ENCODE assay signal across 8 cellular contexts in the genomic region with DNA sequence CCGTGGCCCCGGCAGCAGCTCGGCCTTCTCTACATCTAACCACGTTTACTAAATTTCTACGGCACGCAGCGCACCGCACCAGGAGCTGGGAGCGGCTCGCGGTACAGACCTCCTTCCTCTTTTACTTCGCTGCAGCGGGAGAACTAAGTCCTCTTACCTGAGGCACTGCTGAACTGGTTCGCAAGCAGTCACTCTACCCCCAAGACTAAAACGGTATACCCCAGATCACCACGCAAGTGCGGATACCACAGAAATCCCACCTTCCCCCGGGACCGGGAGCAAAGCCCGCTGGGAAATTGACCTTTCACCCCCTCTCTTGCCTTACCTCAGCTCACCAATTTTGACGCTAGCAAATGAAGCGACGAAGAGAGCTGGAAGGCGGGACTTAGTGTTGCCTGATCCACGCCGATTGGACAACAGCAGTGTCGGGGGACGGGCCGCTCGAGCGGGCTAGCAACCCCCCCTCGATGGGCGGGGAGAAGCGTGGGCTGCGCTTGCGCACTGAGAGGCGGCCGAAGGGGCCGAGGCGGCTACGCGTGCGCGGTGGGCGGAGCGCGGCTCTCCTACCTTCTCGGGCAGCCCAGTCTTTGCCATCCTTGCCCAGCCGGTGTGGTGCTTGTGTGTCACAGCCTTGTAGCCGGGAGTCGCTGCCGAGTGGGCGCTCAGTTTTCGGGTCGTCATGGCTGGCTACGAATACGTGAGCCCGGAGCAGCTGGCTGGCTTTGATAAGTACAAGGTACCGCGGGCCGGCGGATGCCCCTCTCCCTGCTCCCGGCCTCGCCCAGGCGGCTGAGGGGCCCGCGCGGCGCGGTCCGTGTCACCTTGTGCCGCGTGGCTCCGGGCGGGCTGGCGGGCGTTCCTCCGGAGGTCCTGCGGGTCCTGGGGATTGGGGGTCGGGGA. TPM values are rescaled to one million over a fixed set of nuclear protein-coding genes. Genes with fewer than 3 reads are reported as not detected.
DNase-seq lines count a peak whose midpoint lies in the region; ATAC-seq and TF ChIP-seq lines count a peak whose summit lies in the region.

A gene with protein sequence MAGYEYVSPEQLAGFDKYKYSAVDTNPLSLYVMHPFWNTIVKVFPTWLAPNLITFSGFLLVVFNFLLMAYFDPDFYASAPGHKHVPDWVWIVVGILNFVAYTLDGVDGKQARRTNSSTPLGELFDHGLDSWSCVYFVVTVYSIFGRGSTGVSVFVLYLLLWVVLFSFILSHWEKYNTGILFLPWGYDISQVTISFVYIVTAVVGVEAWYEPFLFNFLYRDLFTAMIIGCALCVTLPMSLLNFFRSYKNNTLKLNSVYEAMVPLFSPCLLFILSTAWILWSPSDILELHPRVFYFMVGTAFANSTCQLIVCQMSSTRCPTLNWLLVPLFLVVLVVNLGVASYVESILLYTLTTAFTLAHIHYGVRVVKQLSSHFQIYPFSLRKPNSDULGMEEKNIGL (plus strand): TSS at position 590 of the 900 bp plus-strand sequence. CDS start 90 bp downstream, at position 680.

- CTCF ChIA-PET in Panc1 (lab: Charles Lee) = no interaction called here

- H3K9me3 ChIP-seq in Panc1 (ENCODE audit: control insufficient read depth, insufficient read depth, low read depth, low read length) (no peaks in the 10 kb centered on the region), esophagus (ENCODE audit: control insufficient read depth in 2 of 2, insufficient read depth in 1 of 2, low read depth in 1 of 2, low read length in 1 of 2) (no peaks in the 10 kb centered on the region), mucosa of stomach (ENCODE audit: control insufficient read depth, low read length) (no peaks in the 10 kb centered on the region)

- H3K4me3 ChIP-seq in Panc1 (ENCODE audit: low read depth in 2 of 2, low read length in 2 of 2) = peak within 1 kb of the TSS; percentile 83 to 98
- peak within 1 kb of the TSS; percentile 87 to 89 for H3K4me3 ChIP-seq in esophagus (ENCODE audit: low read depth in 1 of 2, low read length in 2 of 2)
- H3K4me3 ChIP-seq in mucosa of stomach (ENCODE audit: low read length) = peak within 1 kb of the TSS; percentile 95

- BruUV-seq in Panc1 (replicated peaks; lab: Mats Ljungman, UMichigan) = no TSS peak

- H3K27me3 ChIP-seq in Panc1 (ENCODE audit: control insufficient read depth, insufficient read depth, low read length) (no peaks in the 10 kb centered on the region), esophagus (ENCODE audit: control insufficient read depth in 1 of 2, insufficient read depth in 2 of 2, low read length in 2 of 2) (no peaks in the 10 kb centered on the region), mucosa of stomach (ENCODE audit: control insufficient read depth, insufficient read depth, low read length) (no peaks in the 10 kb centered on the region)

- H3K27ac ChIP-seq in Panc1 (ENCODE audit: low read length) = peak within 1 kb of the TSS; percentile 97
- peak within 1 kb of the TSS; percentile 95 to 97 for H3K27ac ChIP-seq in esophagus (ENCODE audit: low read depth in 2 of 2, low read length in 1 of 2)

- POLR2A ChIA-PET in Panc1 (lab: Charles Lee) = interaction anchor here (0.5 to 0.6 kb wide), 3 partner anchors 83 to 484 kb away, joined by 3 to 5 read pairs (median 3); no protein-coding TSS in a partner anchor

- H3K4me3 Mint-ChIP-seq in activated T-cell treated with anti-CD3 and anti-CD28 coated beads, Interleukin-2, amount 50 U/mL, for 4 hours = peak within 1 kb of the TSS; percentile 98

- H3K36me3 Mint-ChIP-seq in activated T-cell treated with anti-CD3 and anti-CD28 coated beads, Interleukin-2, amount 50 U/mL, for 4 hours (ENCODE audit: insufficient read depth) = peaks cover 6% of the 10 kb centered on the region

- peaks cover 3% of the 10 kb centered on the region; the same call in 1 of the 2 replicates for H3K36me3 ChIP-seq in Panc1 (ENCODE audit: control insufficient read depth, insufficient read depth, low read length)
- no peaks in the 10 kb centered on the region for H3K36me3 ChIP-seq in esophagus (ENCODE audit: control insufficient read depth in 2 of 2, insufficient read depth in 2 of 2, low read length in 1 of 2)
- H3K36me3 ChIP-seq in mucosa of stomach (ENCODE audit: control insufficient read depth, insufficient read depth, low read length) = no peaks in the 10 kb centered on the region

- TF ChIP-seq CTCF in Panc1 (IDR thresholded peaks at IDR 0.05) = no peak

- in situ Hi-C loops in Panc1 (cut with HindIII; ENCODE audit: low pct_unique_long_range_greater_than_20kb, low sequenced_read_pairs) = no loop called here

- intact Hi-C loops in Panc1 (cut with micrococcal nuclease; ENCODE audit: unreplicated experiment) = no loop called here

- 0% methylated on average over 80 of the region's 80 CpGs for WGBS in esophagus, 2 donors

- peak; percentile 95 for ATAC-seq in GM21723 (IDR thresholded peaks at IDR 0.05; ENCODE audit: unreplicated experiment)
- ATAC-seq in Panc1 = peak; percentile 99
- peak; percentile 94 to 97 for ATAC-seq in activated T-cell treated with anti-CD3 and anti-CD28 coated beads, Interleukin-2, amount 50 U/mL, for 4 hours

- peaks cover 27% of the 10 kb centered on the region for H3K4me1 ChIP-seq in Panc1 (ENCODE audit: control insufficient read depth, insufficient read depth, low read length)
- no peaks in the 10 kb centered on the region for H3K4me1 ChIP-seq in esophagus (ENCODE audit: control insufficient read depth in 2 of 2, insufficient read depth in 2 of 2, low read length in 1 of 2)
- peaks cover 17% of the 10 kb centered on the region for H3K4me1 ChIP-seq in mucosa of stomach (ENCODE audit: control insufficient read depth, insufficient read depth, low read length)

- DNase-seq in DMS53 (lab: John Stamatoyannopoulos, UW) = peak; percentile 98
- DNase-seq in KG1 (lab: John Stamatoyannopoulos, UW) = peak; percentile 99
- peak; percentile 98 for DNase-seq in Panc1 (ENCODE audit: low read depth, low spot score)
- peak; percentile 99 for DNase-seq in activated T-cell treated with anti-CD3 and anti-CD28 coated beads, Interleukin-2, amount 50 U/mL, for 4 hours
- peak; percentile 99 for DNase-seq in stimulated activated CD8-positive, alpha-beta memory T cell treated with anti-CD3 and anti-CD28 coated beads, Interleukin-7, amount 100 ng/mL, for 1 hour (ENCODE audit: low read depth in 2 of 2)

- H3K9me3 Mint-ChIP-seq in activated T-cell treated with anti-CD3 and anti-CD28 coated beads, Interleukin-2, amount 50 U/mL, for 4 hours = no peaks in the 10 kb centered on the region

- H3K27me3 Mint-ChIP-seq in activated T-cell treated with anti-CD3 and anti-CD28 coated beads, Interleukin-2, amount 50 U/mL, for 4 hours (ENCODE audit: low read depth) = no peaks in the 10 kb centered on the region

- H3K9ac ChIP-seq in mucosa of stomach (ENCODE audit: low read length) = peak within 1 kb of the TSS; percentile 98

- peaks cover 28% of the 10 kb centered on the region for H3K4me1 Mint-ChIP-seq in activated T-cell treated with anti-CD3 and anti-CD28 coated beads, Interleukin-2, amount 50 U/mL, for 4 hours (ENCODE audit: low read depth)

RNA-seq across cellular contexts. Expression of the gene that starts here (rescaled TPM):
- 28.5 TPM for total RNA-seq in Panc1 (2021; ENCODE audit: unreplicated experiment)
- 6.9 TPM for polyA plus RNA-seq in Panc1 (2012; ENCODE audit: insufficient read length)
- total RNA-seq in activated T-cell treated with anti-CD3 and anti-CD28 coated beads, Interleukin-2, amount 50 U/mL, for 4 hours = 10 to 100 TPM; 73.5 to 76.2 (median 76.0) TPM
- polyA plus RNA-seq in esophagus = 1 to 10 TPM; 3.9 to 6.8 TPM

Comparison
In these comparisons a context has a peak if more than half of its experiments do, and no peak if none do; other contexts are left out.
1. Peak in every context shown above with its lines: DNase-seq, ATAC-seq, H3K4me3 ChIP-seq and H3K27ac ChIP-seq.